In genomic region chr3:25548836-25549235, GRCh38 we compare ENCODE assay signal across 15 cellular contexts.
A peak's percentile ranks its signal among the peaks of the same experiment; 100 is the strongest.
DNase-seq lines count a peak whose midpoint lies in the region; TF ChIP-seq lines count a peak whose summit lies in the region.
"Had no signal": no experiment of that assay in that cellular context is flagged by ENCODE, and none has a peak within 500 bp of the region (broad histone marks: within the 10 kb centered on the region; RNA-seq: fewer than 3 reads in every experiment).

No MANE protein-coding gene starts in this region.

- CTCF ChIA-PET in CD8-positive, alpha-beta memory T cell (lab: Charles Lee) = no interaction called here

- no peaks in the 10 kb centered on the region for H3K36me3 Mint-ChIP-seq in CD8-positive, alpha-beta memory T cell
- H3K36me3 Mint-ChIP-seq: CD4-positive, CD25-positive, alpha-beta regulatory T cell had no signal

- H3K27ac ChIP-seq in CD8-positive, alpha-beta memory T cell (ENCODE audit: low read depth, low read length) = no peak overlapping the region
- H3K27ac ChIP-seq: SK-N-MC had no signal

- no peak overlapping the region for H3K4me3 Mint-ChIP-seq in CD8-positive, alpha-beta memory T cell
- H3K4me3 Mint-ChIP-seq: CD4-positive, CD25-positive, alpha-beta regulatory T cell; H9 had no signal

- peak; percentile 28 for DNase-seq in amniotic epithelial cell (ENCODE audit: low read depth)
- DNase-seq in dermis blood vessel endothelial cell = peak; percentile 5
- peak; percentile 23 for DNase-seq in glomerular endothelial cell (ENCODE audit: extremely low read depth, low read depth, low spot score)
- DNase-seq in retinal pigment epithelial cell (ENCODE audit: low read depth) = peak; percentile 70
- no peak for DNase-seq in HT-29 (ENCODE audit: low spot score)
- DNase-seq in CD8-positive, alpha-beta memory T cell = no peak
- no peak for DNase-seq in GF-D8 (lab: John Stamatoyannopoulos, UW)
- DNase-seq: CD4-positive, CD25-positive, alpha-beta regulatory T cell; DMS53; H9; NCI-H1417 treated with DMSO at 0.1 percent for 48 hours; NCI-H2029; NCI-H510A treated with DMSO at 0.1 percent for 48 hours; Right ventricle myocardium superior had no signal

- no peaks in the 10 kb centered on the region for H3K4me1 ChIP-seq in CD8-positive, alpha-beta memory T cell (ENCODE audit: insufficient read depth, low read length)

- H3K9me3 ChIP-seq in CD8-positive, alpha-beta memory T cell (ENCODE audit: low read length) = no peaks in the 10 kb centered on the region

- H3K27ac Mint-ChIP-seq in CD8-positive, alpha-beta memory T cell = no peak overlapping the region
- H3K27ac Mint-ChIP-seq: CD4-positive, CD25-positive, alpha-beta regulatory T cell; H9 had no signal

- no peaks in the 10 kb centered on the region for H3K4me1 Mint-ChIP-seq in CD8-positive, alpha-beta memory T cell
- H3K4me1 Mint-ChIP-seq: CD4-positive, CD25-positive, alpha-beta regulatory T cell had no signal

- H3K4me3 ChIP-seq in retinal pigment epithelial cell (ENCODE audit: low read length) = no peak overlapping the region
- H3K4me3 ChIP-seq in CD8-positive, alpha-beta memory T cell (ENCODE audit: low read length) = no peak overlapping the region
- H3K4me3 ChIP-seq: SK-N-MC had no signal

- POLR2A ChIA-PET in CD8-positive, alpha-beta memory T cell (lab: Charles Lee) = no interaction called here

- peaks cover 6 to 16% of the 10 kb centered on the region in 2 donors for H3K27me3 Mint-ChIP-seq in CD8-positive, alpha-beta memory T cell
- H3K27me3 Mint-ChIP-seq: CD4-positive, CD25-positive, alpha-beta regulatory T cell had no signal

- peak; percentile 36 for TF ChIP-seq CTCF in retinal pigment epithelial cell (conservative IDR thresholded peaks at IDR 0.05; ENCODE audit: low read depth, low read length)

- no peaks in the 10 kb centered on the region for H3K27me3 ChIP-seq in CD8-positive, alpha-beta memory T cell (ENCODE audit: insufficient read depth, low read length, poor library complexity, severe bottlenecking)

- no peaks in the 10 kb centered on the region for H3K9me3 Mint-ChIP-seq in CD8-positive, alpha-beta memory T cell

- no peaks in the 10 kb centered on the region for H3K36me3 ChIP-seq in CD8-positive, alpha-beta memory T cell (ENCODE audit: insufficient read depth, low read length)

Comparison
In these comparisons a context has a peak if more than half of its experiments do, and no peak if none do; other contexts are left out.
1. DNase-seq: peak in amniotic epithelial cell (single experiment), dermis blood vessel endothelial cell (single experiment), glomerular endothelial cell (single experiment) and retinal pigment epithelial cell (single experiment); none in HT-29 (single experiment), CD8-positive, alpha-beta memory T cell (0 of 5) and GF-D8 (single experiment).